ENCODE assay signal across 20 cellular contexts in the genomic region with DNA sequence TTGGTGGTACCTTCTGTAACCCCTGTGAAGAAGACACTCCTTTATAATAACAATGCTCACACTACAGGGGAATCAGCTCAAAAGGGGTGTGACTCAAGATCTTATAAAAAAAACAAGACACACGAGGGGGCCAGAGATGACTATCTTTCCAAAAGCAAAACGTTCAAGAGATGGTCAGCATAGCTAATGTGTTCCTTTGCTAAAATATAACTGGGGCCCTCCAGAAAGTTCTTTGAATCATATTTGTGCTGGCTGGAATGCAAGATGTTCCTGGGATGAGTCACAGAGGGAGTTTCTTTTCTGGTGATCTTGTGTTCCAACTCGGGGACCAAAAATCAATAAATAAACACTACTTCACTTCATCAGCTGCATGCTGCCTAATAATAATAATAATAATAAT. TPM values are rescaled to one million over a fixed set of nuclear protein-coding genes. Genes with fewer than 3 reads are reported as not detected.
DNase-seq lines count a peak whose midpoint lies in the region; TF ChIP-seq lines count a peak whose summit lies in the region.
"Had no signal": no experiment of that assay in that cellular context is flagged by ENCODE, and none has a peak within 500 bp of the region (broad histone marks: within the 10 kb centered on the region; RNA-seq: fewer than 3 reads in every experiment).

No MANE protein-coding gene starts in this region.

- CTCF ChIA-PET in HEK293T (lab: Yijun Ruan, JAX), result interaction anchor here (1.1 kb wide), 1 partner anchor 564 kb away, joined by 7 read pairs; no protein-coding TSS in a partner anchor

- in situ Hi-C loops in ACHN (cut with HindIII; ENCODE audit: low pct_ligation_motif_present, low pct_unique_long_range_greater_than_20kb, low sequenced_read_pairs), result no loop called here

- TF ChIP-seq CTCF in choroid plexus epithelial cell (conservative IDR thresholded peaks at IDR 0.05; ENCODE audit: low read depth, low read length), result no peak

- H3K4me3 ChIP-seq in choroid plexus epithelial cell (ENCODE audit: low read depth, low read length), result no peak overlapping the region
- H3K4me3 ChIP-seq: adrenal gland, PC-9, tibial artery had no signal

- DNase-seq in ACHN (peak; percentile 18), HS-5 (ENCODE audit: low read depth) (peak; percentile 24), choroid plexus epithelial cell (ENCODE audit: low read depth) (peak; percentile 49), myocyte (ENCODE audit: low read depth) (peak; percentile 1), midbrain (lab: John Stamatoyannopoulos, UW) (no peak), NCI-H1436 (lab: John Stamatoyannopoulos, UW) (no peak), ureter (ENCODE audit: low spot score) (no peak), HEK293T (ENCODE audit: extremely low spot score) (no peak)
- DNase-seq: activated CD4-positive, alpha-beta T cell treated with anti-CD3 and anti-CD28 coated beads for 48 hours; CD8-positive, alpha-beta memory T cell; effector memory CD4-positive, alpha-beta T cell; foreskin melanocyte; Kasumi-1; NCI-H1417; NCI-H82; PC-9; stimulated activated CD4-positive, alpha-beta T cell treated with anti-CD3 and anti-CD28 coated beads, Interleukin-15, amount 100 ng/mL, for 24 hours; tibial artery had no signal

- POLR2A ChIA-PET in HEK293T (lab: Yijun Ruan, JAX), result no interaction called here

TF ChIP-seq in HEK293T, 16 proteins besides CTCF, POLR2A, EP300 and RAD21:
- TF ChIP-seq L3MBTL2 (conservative IDR thresholded peaks at IDR 0.05) (no peak), BHLHE40 (IDR thresholded peaks at IDR 0.05; ENCODE audit: borderline replicate concordance) (no peak), TARDBP (IDR thresholded peaks at IDR 0.05) (no peak), CTBP1 (IDR thresholded peaks at IDR 0.05; ENCODE audit: borderline replicate concordance) (no peak), ZNF384 (IDR thresholded peaks at IDR 0.05) (no peak), SUZ12 (IDR thresholded peaks at IDR 0.05) (no peak), HDGF (IDR thresholded peaks at IDR 0.05; ENCODE audit: borderline replicate concordance) (no peak), FOXK2 (IDR thresholded peaks at IDR 0.05) (no peak), FOXM1 (IDR thresholded peaks at IDR 0.05; ENCODE audit: borderline replicate concordance) (no peak), ELF4 (IDR thresholded peaks at IDR 0.05) (no peak), NFRKB (IDR thresholded peaks at IDR 0.05) (no peak), FOXA1 (IDR thresholded peaks at IDR 0.05) (no peak), LEF1 (IDR thresholded peaks at IDR 0.05; ENCODE audit: borderline replicate concordance) (no peak), SP1 (IDR thresholded peaks at IDR 0.05) (no peak), ARNT (IDR thresholded peaks at IDR 0.05) (no peak)
- TF ChIP-seq, protein P1, sequence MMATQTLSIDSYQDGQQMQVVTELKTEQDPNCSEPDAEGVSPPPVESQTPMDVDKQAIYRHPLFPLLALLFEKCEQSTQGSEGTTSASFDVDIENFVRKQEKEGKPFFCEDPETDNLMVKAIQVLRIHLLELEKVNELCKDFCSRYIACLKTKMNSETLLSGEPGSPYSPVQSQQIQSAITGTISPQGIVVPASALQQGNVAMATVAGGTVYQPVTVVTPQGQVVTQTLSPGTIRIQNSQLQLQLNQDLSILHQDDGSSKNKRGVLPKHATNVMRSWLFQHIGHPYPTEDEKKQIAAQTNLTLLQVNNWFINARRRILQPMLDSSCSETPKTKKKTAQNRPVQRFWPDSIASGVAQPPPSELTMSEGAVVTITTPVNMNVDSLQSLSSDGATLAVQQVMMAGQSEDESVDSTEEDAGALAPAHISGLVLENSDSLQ (IDR thresholded peaks at IDR 0.05), result no peak

RNA-seq across cellular contexts. Expression of a gene that starts 46.5 kb away (rescaled TPM):
- total RNA-seq in myocyte (0.35 and 0.42 TPM in 2 replicates), ureter (28.0 TPM)
- polyA plus RNA-seq in myocyte (2012), result 1.3 TPM
- total RNA-seq: HT1080, PC-9 had no signal

Comparison
In these comparisons a context has a peak if more than half of its experiments do, and no peak if none do; other contexts are left out.
1. DNase-seq: peak in ACHN (single experiment), HS-5 (single experiment), choroid plexus epithelial cell (single experiment) and myocyte (single experiment); none in midbrain (single experiment), NCI-H1436 (single experiment), ureter (single experiment) and HEK293T (single experiment).
2. RNA of a gene that starts 46.5 kb away (total RNA-seq): 28.0 TPM in ureter (single experiment); 0.35 to 0.42 TPM in myocyte; every median in the first group is over 10 times any median in the second.